In the genomic region with DNA sequence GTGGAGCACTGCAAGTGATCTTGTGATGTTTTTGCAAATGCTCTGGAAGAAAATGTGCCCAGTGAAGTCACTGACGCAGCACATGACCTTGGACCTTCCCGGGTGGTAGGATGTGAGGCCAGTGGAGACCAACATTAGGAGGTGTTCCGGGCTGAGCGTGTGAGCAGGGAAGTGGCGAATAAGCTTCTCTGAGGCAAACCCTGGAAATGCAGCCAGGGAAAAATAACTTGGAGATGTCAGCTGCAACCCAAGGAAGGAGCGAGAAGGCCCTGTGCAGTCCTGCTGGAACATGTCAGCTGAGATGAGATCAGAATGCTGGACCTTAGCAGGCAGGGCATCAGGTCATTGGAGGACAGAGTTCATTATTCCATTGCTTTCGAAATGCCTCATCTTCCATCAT, we compare ENCODE assay signal across 19 cellular contexts. TPM values are rescaled to one million over a fixed set of nuclear protein-coding genes. Genes with fewer than 3 reads are reported as not detected.
DNase-seq lines count a peak whose midpoint lies in the region; TF ChIP-seq lines count a peak whose summit lies in the region.
"Had no signal": no experiment of that assay in that cellular context is flagged by ENCODE, and none has a peak within 500 bp of the region (broad histone marks: within the 10 kb centered on the region; RNA-seq: fewer than 3 reads in every experiment).

No MANE protein-coding gene starts in this region.

- H3K4me1 ChIP-seq in esophagus squamous epithelium (peaks cover 0 to 39% (median 0%) of the 10 kb centered on the region in 3 donors), liver (ENCODE audit: control insufficient read depth in 4 of 4, insufficient read depth in 4 of 4, low read length in 3 of 4) (no peaks in the 10 kb centered on the region), suprapubic skin (no peaks in the 10 kb centered on the region)

- H3K27me3 ChIP-seq in esophagus squamous epithelium (peaks cover 0 to 6% (median 0%) of the 10 kb centered on the region in 4 donors), liver (ENCODE audit: control insufficient read depth in 4 of 4, insufficient read depth in 4 of 4, low read length in 3 of 4) (peaks cover 0 to 4% (median 0%) of the 10 kb centered on the region in 4 donors), suprapubic skin (no peaks in the 10 kb centered on the region)

- DNase-seq in RWPE1 (ENCODE audit: low spot score): peak; percentile 64
- DNase-seq in esophagus squamous epithelium (lab: John Stamatoyannopoulos, UW): no peak
- DNase-seq in suprapubic skin (ENCODE audit: low spot score in 2 of 2): no peak
- no peak for DNase-seq in stimulated activated naive CD4-positive, alpha-beta T cell treated with Interleukin-2 at 50 U/mL for 16 hours (lab: John Stamatoyannopoulos, UW)
- no peak for DNase-seq in NCI-H1092 treated with DMSO at 0.1 percent for 48 hours (lab: John Stamatoyannopoulos, UW)
- DNase-seq in HK-2 (ENCODE audit: unreplicated experiment): no peak
- no peak for DNase-seq in immature natural killer cell
- DNase-seq: CD4-positive, CD25-positive, alpha-beta regulatory T cell; NCI-H2081 treated with DMSO at 0.1 percent for 48 hours; NCI-H524 treated with DMSO at 0.1 percent for 48 hours; PC-3; stimulated activated naive B cell treated with anti-CD40 and anti-IgM and Interleukin-4, amounts not matched to agents 10 μg/mL and 1 μg/mL and 100 μg/mL, for 72 hours; T-helper 9 cell had no signal

- H3K27ac Mint-ChIP-seq in immature natural killer cell: no peak overlapping the region
- H3K27ac Mint-ChIP-seq: CD4-positive, CD25-positive, alpha-beta regulatory T cell; dendritic cell treated with granulocyte-macrophage colony-stimulating factor and Interleukin-4, amounts not matched to agents 40 ng/mL and 50 ng/mL, for 4 days; IgD-negative memory B cell; nephron; stimulated activated naive B cell treated with anti-CD40 and anti-IgM and Interleukin-4, amounts not matched to agents 10 μg/mL and 1 μg/mL and 100 μg/mL, for 72 hours had no signal

- no peaks in the 10 kb centered on the region for H3K4me1 Mint-ChIP-seq in immature natural killer cell
- H3K4me1 Mint-ChIP-seq: IgD-negative memory B cell had no signal

- H3K4me3 Mint-ChIP-seq in immature natural killer cell: no peak overlapping the region
- H3K4me3 Mint-ChIP-seq: CD4-positive, CD25-positive, alpha-beta regulatory T cell; dendritic cell treated with granulocyte-macrophage colony-stimulating factor and Interleukin-4, amounts not matched to agents 40 ng/mL and 50 ng/mL, for 4 days; IgD-negative memory B cell; nephron; stimulated activated naive B cell treated with anti-CD40 and anti-IgM and Interleukin-4, amounts not matched to agents 10 μg/mL and 1 μg/mL and 100 μg/mL, for 72 hours had no signal

- no peaks in the 10 kb centered on the region for H3K9me3 ChIP-seq in esophagus squamous epithelium
- peaks cover 0 to 2% (median 0%) of the 10 kb centered on the region in 4 donors for H3K9me3 ChIP-seq in liver (ENCODE audit: control insufficient read depth in 4 of 4, low read length in 3 of 4)
- H3K9me3 ChIP-seq in suprapubic skin: no peaks in the 10 kb centered on the region

- H3K4me3 ChIP-seq in esophagus squamous epithelium (no peak overlapping the region), liver (ENCODE audit: low read depth in 1 of 3, low read length in 3 of 3) (no peak overlapping the region), suprapubic skin (no peak overlapping the region)
- H3K4me3 ChIP-seq: lung, SK-N-MC had no signal

- intact Hi-C loops in esophagus squamous epithelium (cut with DNase I): no loop called here

- no peaks in the 10 kb centered on the region for H3K9me3 Mint-ChIP-seq in immature natural killer cell
- H3K9me3 Mint-ChIP-seq: nephron had no signal

- H3K9ac ChIP-seq in liver (ENCODE audit: low read depth in 1 of 2, low read length in 2 of 2): no peak overlapping the region

- H3K36me3 ChIP-seq in esophagus squamous epithelium: no peaks in the 10 kb centered on the region
- no peaks in the 10 kb centered on the region for H3K36me3 ChIP-seq in liver (ENCODE audit: control insufficient read depth in 4 of 4, insufficient read depth in 3 of 4, low read depth in 1 of 4, low read length in 3 of 4)
- no peaks in the 10 kb centered on the region for H3K36me3 ChIP-seq in suprapubic skin

- H3K27ac ChIP-seq in RWPE1 (peak overlapping the region; percentile 88), esophagus squamous epithelium (peak overlapping the region in 3 of 4 donors; percentile 11 to 74 (median 62)), liver (ENCODE audit: low read depth in 1 of 2, low read length in 2 of 2) (no peak overlapping the region), suprapubic skin (peak overlapping the region; percentile 39)
- H3K27ac ChIP-seq: SK-N-MC had no signal

- POLR2A ChIA-PET in RWPE1 (lab: Yijun Ruan, JAX; ENCODE audit: low non-redundant PET): no interaction called here

- TF ChIP-seq RAD21 in liver (IDR thresholded peaks at IDR 0.05): no peak

- peaks cover 0 to 8% (median 3%) of the 10 kb centered on the region in 3 donors for H3K27me3 Mint-ChIP-seq in immature natural killer cell (ENCODE audit: low read depth in 3 of 3)

- TF ChIP-seq EP300 in suprapubic skin (IDR thresholded peaks at IDR 0.05): no peak

- 58 to 62% methylated on average over 7 of the region's 7 CpGs for WGBS in esophagus squamous epithelium, 2 donors
- 77% methylated on average over 7 of the region's 7 CpGs for WGBS in liver
- WGBS in suprapubic skin: 66% methylated on average over 7 of the region's 7 CpGs

- H3K36me3 Mint-ChIP-seq in immature natural killer cell: no peaks in the 10 kb centered on the region
- H3K36me3 Mint-ChIP-seq: CD4-positive, CD25-positive, alpha-beta regulatory T cell; IgD-negative memory B cell had no signal

- CTCF ChIA-PET in RWPE1 (lab: Yijun Ruan, JAX): interaction anchor here (0.7 to 1.0 kb wide), 2 partner anchors 10 to 770 kb away, joined by 3 to 4 read pairs; no protein-coding TSS in a partner anchor

- TF ChIP-seq CTCF in RWPE1 (conservative IDR thresholded peaks at IDR 0.05; ENCODE audit: low read depth): no peak
- TF ChIP-seq CTCF in esophagus squamous epithelium (IDR thresholded peaks at IDR 0.05): no peak
- TF ChIP-seq CTCF in liver (IDR thresholded peaks at IDR 0.05; ENCODE audit: low read depth, low read length, missing input control): no peak
- no peak for TF ChIP-seq CTCF in suprapubic skin (IDR thresholded peaks at IDR 0.05)

- TF ChIP-seq POLR2A in esophagus squamous epithelium (IDR thresholded peaks at IDR 0.05) (no peak), suprapubic skin (IDR thresholded peaks at IDR 0.05) (no peak)

TF ChIP-seq in liver, 16 proteins besides CTCF, POLR2A, EP300 and RAD21:
- TF ChIP-seq HNF4A (conservative IDR thresholded peaks at IDR 0.05): no peak
- TF ChIP-seq RXRA (IDR thresholded peaks at IDR 0.05): peak; percentile 17 to 38
- peak; percentile 78 for TF ChIP-seq NR2F2 (IDR thresholded peaks at IDR 0.05)

RNA-seq across cellular contexts. Expression of a gene that starts 18.6 kb away (rescaled TPM):
- total RNA-seq in esophagus squamous epithelium (1 to 10 TPM; 2.0 to 9.3 (median 3.8) TPM), liver (under 1 TPM; 0.42 to 0.47 TPM), suprapubic skin (10 to 100 TPM in 1 of 4 donors, 1 to 10 TPM in 3; 2.5 to 12.9 (median 6.1) TPM)
- polyA plus RNA-seq in liver (under 1 TPM; 0.12 to 0.29 TPM), immature natural killer cell (not detected)
- polyA plus RNA-seq: CD4-positive, CD25-positive, alpha-beta regulatory T cell; IgD-negative memory B cell had no signal

Comparison
In these comparisons a context has a peak if more than half of its experiments do, and no peak if none do; other contexts are left out.
1. H3K27ac ChIP-seq: peak in RWPE1 (single experiment), esophagus squamous epithelium (3 of 4) and suprapubic skin (single experiment); none in liver (0 of 2).